8 cellular contexts compared by ENCODE assay signal in genomic region chr3:137013955-137014688, GRCh38. TPM values are rescaled to one million over a fixed set of nuclear protein-coding genes. Genes with fewer than 3 reads are reported as not detected.
DNase-seq lines count a peak whose midpoint lies in the region; ATAC-seq and TF ChIP-seq lines count a peak whose summit lies in the region.

No MANE protein-coding gene starts in this region.

- H3K36me3 Mint-ChIP-seq in progenitor cell of endocrine pancreas (ENCODE audit: insufficient read depth) = no peaks in the 10 kb centered on the region

- H3K4me1 ChIP-seq in adipocyte (ENCODE audit: control insufficient read depth, insufficient read depth, low read length) (peaks cover 22% of the 10 kb centered on the region), heart right ventricle (peaks cover 0 to 22% (median 5%) of the 10 kb centered on the region in 9 donors), upper lobe of right lung (no peaks in the 10 kb centered on the region)

- no peak overlapping the region for H3K27ac Mint-ChIP-seq in progenitor cell of endocrine pancreas

- H3K36me3 ChIP-seq in GM06990 (ENCODE audit: control insufficient read depth, insufficient read depth, low read length) (no peaks in the 10 kb centered on the region), adipocyte (ENCODE audit: control insufficient read depth, insufficient read depth, low read length, severe bottlenecking) (no peaks in the 10 kb centered on the region), heart right ventricle (no peaks in the 10 kb centered on the region), upper lobe of right lung (no peaks in the 10 kb centered on the region)

- 12 to 14% methylated on average over 17 of the region's 17 CpGs for WGBS in heart right ventricle, 2 donors

- no peaks in the 10 kb centered on the region for H3K27me3 Mint-ChIP-seq in progenitor cell of endocrine pancreas

- peak; percentile 76 for TF ChIP-seq CTCF in GM06990 (IDR thresholded peaks at IDR 0.05; ENCODE audit: insufficient read depth, low read length, poor library complexity, severe bottlenecking)
- peak; percentile 86 to 95 (median 93) for TF ChIP-seq CTCF in heart right ventricle (IDR thresholded peaks at IDR 0.05)
- TF ChIP-seq CTCF in progenitor cell of endocrine pancreas (IDR thresholded peaks at IDR 0.05; ENCODE audit: unreplicated experiment) = peak; percentile 92
- peak; percentile 91 for TF ChIP-seq CTCF in upper lobe of right lung (IDR thresholded peaks at IDR 0.05)

- H3K4me3 ChIP-seq in GM06990 (replicated peaks; ENCODE audit: low read depth, low read length) (peak overlapping the region; percentile 59), adipocyte (ENCODE audit: low read length) (peak overlapping the region; percentile 85), heart right ventricle (peak overlapping the region in 9 of 10 donors; percentile 30 to 60 (median 57)), upper lobe of right lung (peak overlapping the region; percentile 44)

- H3K9me3 Mint-ChIP-seq in progenitor cell of endocrine pancreas (ENCODE audit: low read depth) = no peaks in the 10 kb centered on the region

- DNase-seq in GM06990 (ENCODE audit: extremely low read depth, insufficient read length) (peak; percentile 50), NCI-H1436 treated with DMSO at 0.1 percent for 48 hours (lab: John Stamatoyannopoulos, UW) (peak; percentile 56), T follicular helper cell (ENCODE audit: low read depth) (peak; percentile 71), adipocyte (ENCODE audit: low read depth) (peak; percentile 95), heart right ventricle (peak; percentile 88 to 91), progenitor cell of endocrine pancreas (ENCODE audit: low spot score, unreplicated experiment) (peak; percentile 87), upper lobe of right lung (peak; percentile 91)

- H3K9me3 ChIP-seq in adipocyte (ENCODE audit: control insufficient read depth, low read length) (no peaks in the 10 kb centered on the region), heart right ventricle (no peaks in the 10 kb centered on the region), upper lobe of right lung (no peaks in the 10 kb centered on the region)

- H3K27ac ChIP-seq in heart right ventricle (peak overlapping the region in 7 of 10 donors; percentile 59 to 77 (median 68)), upper lobe of right lung (no peak overlapping the region)

- H3K4me3 Mint-ChIP-seq in progenitor cell of endocrine pancreas (ENCODE audit: low read depth) = peak overlapping the region; percentile 66

- peaks cover 2% of the 10 kb centered on the region for H3K4me1 Mint-ChIP-seq in progenitor cell of endocrine pancreas (ENCODE audit: low read depth)

- ATAC-seq in HG02763 (IDR thresholded peaks at IDR 0.05; ENCODE audit: unreplicated experiment) (peak; percentile 85), heart right ventricle (peak; percentile 94 to 98 (median 96)), upper lobe of right lung (peak; percentile 99)

- H3K9ac ChIP-seq in adipocyte (ENCODE audit: low read length) = peak overlapping the region; percentile 82

- intact Hi-C loops in heart right ventricle (cut with DNase I) (loop anchor here (1.0 to 10.0 kb wide), 20 partner anchors 65 to 942 kb away; partner anchors contain the start of genes SLC35G2 (in 6 of the 10), STAG1 (in 5 of the 10) and NCK1 (in 1 of the 10)), upper lobe of right lung (cut with DNase I) (loop anchor here (10.0 kb wide), 1 partner anchor 259 kb away; the partner anchor contains the start of gene STAG1)

- H3K27me3 ChIP-seq in GM06990 (replicated peaks; ENCODE audit: control insufficient read depth, insufficient read depth, low read length) (no peaks in the 10 kb centered on the region), adipocyte (replicated peaks; ENCODE audit: control insufficient read depth, insufficient read depth, low read length) (no peaks in the 10 kb centered on the region), heart right ventricle (no peaks in the 10 kb centered on the region), upper lobe of right lung (no peaks in the 10 kb centered on the region)

RNA-seq across cellular contexts. Expression of gene IL20RB, which starts 56.3 kb away (rescaled TPM):
- under 1 TPM in 8 of 10 donors, not detected in 2; 0.12 to 0.64 (median 0.32) TPM for total RNA-seq in heart right ventricle
- under 1 TPM; 0.66 to 0.71 TPM for polyA plus RNA-seq in heart right ventricle
- total RNA-seq in progenitor cell of endocrine pancreas = 0.62 and 1.7 TPM in 2 replicates
- 3.7 TPM for total RNA-seq in upper lobe of right lung
